Comparison of ENCODE assay signal across 14 cellular contexts in the genomic region with DNA sequence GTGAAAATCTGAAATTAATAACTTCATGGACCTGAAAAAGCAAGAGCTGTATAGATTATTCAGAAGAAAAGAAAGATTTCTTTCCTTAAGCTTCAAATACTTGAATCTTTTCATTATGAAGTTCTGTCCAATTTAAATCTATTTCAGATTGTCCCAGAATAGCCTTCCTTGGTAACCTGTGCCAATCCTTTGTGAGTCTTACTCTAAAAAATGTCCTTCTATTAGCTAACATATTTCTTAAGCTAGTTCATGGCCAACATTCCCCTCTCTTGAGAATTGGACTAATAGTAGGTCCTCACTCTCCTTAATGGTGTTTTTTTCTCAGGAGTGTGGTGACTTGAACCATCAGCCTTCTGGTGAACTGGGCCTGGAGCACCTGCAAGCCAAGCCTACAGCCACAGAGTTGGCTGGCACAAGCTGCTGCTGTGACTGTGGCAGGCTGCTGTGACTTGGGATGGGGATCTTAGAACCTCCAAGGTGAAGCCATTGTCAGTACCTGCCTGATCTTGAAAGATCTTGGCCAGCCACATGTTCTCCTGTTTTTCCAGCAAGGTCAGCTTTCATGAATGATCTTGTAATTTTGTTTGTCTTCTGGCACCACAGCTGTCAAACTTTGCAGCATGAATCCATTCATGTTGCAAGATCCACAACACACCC.
"Had no signal": no experiment of that assay in that cellular context is flagged by ENCODE, and none has a peak within 500 bp of the region (broad histone marks: within the 10 kb centered on the region; RNA-seq: fewer than 3 reads in every experiment).

No MANE protein-coding gene starts in this region.

- DNase-seq: activated CD4-positive, alpha-beta T cell treated with anti-CD3 and anti-CD28 coated beads, Interleukin-2, amount 50 U/mL, for 48 hours; activated CD4-positive, CD25-positive, alpha-beta regulatory T cell treated with anti-CD3 and anti-CD28 coated beads, Interleukin-2, amount 50 U/mL, for 72 hours; activated T-cell treated with anti-CD3 and anti-CD28 coated beads, Interleukin-2, amount 50 U/mL, for 72 hours; body of pancreas; effector memory CD8-positive, alpha-beta T cell; kidney glomerular epithelial cell; ovary; stomach; transverse colon had no signal

- H3K9me3 ChIP-seq: body of pancreas, ovary, SJSA1, stomach, transverse colon had no signal

- ATAC-seq: activated T-cell treated with anti-CD3 and anti-CD28 coated beads, Interleukin-2, amount 50 U/mL, for 72 hours; body of pancreas; effector memory CD8-positive, alpha-beta T cell had no signal

- H3K4me1 ChIP-seq: transverse colon had no signal

- H3K27me3 ChIP-seq: body of pancreas, hepatocyte, ovary, SJSA1, stomach, transverse colon had no signal

- H3K36me3 ChIP-seq: ovary, SJSA1, stomach, transverse colon had no signal

- H3K4me3 ChIP-seq: body of pancreas, hepatocyte, ovary, SJSA1, stomach, transverse colon had no signal

- H3K27ac ChIP-seq: body of pancreas, hepatocyte, ovary, SJSA1, stomach, transverse colon had no signal

- H3K9me3 Mint-ChIP-seq: dendritic cell treated with granulocyte-macrophage colony-stimulating factor and Interleukin-4, amounts not matched to agents 40 ng/mL and 50 ng/mL, for 4 days; effector memory CD8-positive, alpha-beta T cell; mesothelial cell of epicardium; neural crest cell had no signal

- H3K27me3 Mint-ChIP-seq: dendritic cell treated with granulocyte-macrophage colony-stimulating factor and Interleukin-4, amounts not matched to agents 40 ng/mL and 50 ng/mL, for 4 days had no signal

- H3K27ac Mint-ChIP-seq: activated T-cell treated with anti-CD3 and anti-CD28 coated beads, Interleukin-2, amount 50 U/mL, for 72 hours; dendritic cell treated with granulocyte-macrophage colony-stimulating factor and Interleukin-4, amounts not matched to agents 40 ng/mL and 50 ng/mL, for 4 days; effector memory CD8-positive, alpha-beta T cell; mesothelial cell of epicardium had no signal

- H3K4me1 Mint-ChIP-seq: neural crest cell had no signal

- H3K36me3 Mint-ChIP-seq: mesothelial cell of epicardium had no signal

- H3K4me3 Mint-ChIP-seq: activated T-cell treated with anti-CD3 and anti-CD28 coated beads, Interleukin-2, amount 50 U/mL, for 72 hours; dendritic cell treated with granulocyte-macrophage colony-stimulating factor and Interleukin-4, amounts not matched to agents 40 ng/mL and 50 ng/mL, for 4 days; effector memory CD8-positive, alpha-beta T cell; mesothelial cell of epicardium; neural crest cell had no signal
